In genomic region chr11:77066229-77067023, GRCh38 we compare ENCODE assay signal across 8 cellular contexts. TPM values are rescaled to one million over a fixed set of nuclear protein-coding genes. Genes with fewer than 3 reads are reported as not detected.
A peak's percentile ranks its signal among the peaks of the same experiment; 100 is the strongest.
DNase-seq lines count a peak whose midpoint lies in the region; ATAC-seq and TF ChIP-seq lines count a peak whose summit lies in the region.

CAPN5 (plus strand) TSS chr11:77066971; CDS start chr11:77084887, 17,916 bp downstream.

- no peaks in the 10 kb centered on the region for H3K9me3 Mint-ChIP-seq in natural killer cell treated with Interleukin-12 subunit alpha and Interleukin-12 subunit beta and Interleukin-15 and Interleukin-18, amount 100 ng/mL, for 72 hours

- no peak for TF ChIP-seq EP300 in Ishikawa (IDR thresholded peaks at IDR 0.05; ENCODE audit: borderline replicate concordance)

- H3K36me3 ChIP-seq in Peyer's patch = no peaks in the 10 kb centered on the region

- peaks cover 5% of the 10 kb centered on the region for H3K36me3 Mint-ChIP-seq in natural killer cell treated with Interleukin-12 subunit alpha and Interleukin-12 subunit beta and Interleukin-15 and Interleukin-18, amount 100 ng/mL, for 72 hours

- TF ChIP-seq POLR2A in Peyer's patch (IDR thresholded peaks at IDR 0.05) = peak; percentile 85 to 96

- H3K4me3 ChIP-seq in Peyer's patch = peak within 1 kb of the TSS; percentile 63 to 89 (median 84)
- peak within 1 kb of the TSS; percentile 72 for H3K4me3 ChIP-seq in fibroblast of mammary gland (ENCODE audit: control insufficient read depth, low read depth, low read length)

- peak within 1 kb of the TSS; percentile 79 to 92 (median 89) for H3K27ac ChIP-seq in Peyer's patch

- peak within 1 kb of the TSS; percentile 49 to 84 for H3K27ac Mint-ChIP-seq in natural killer cell treated with Interleukin-12 subunit alpha and Interleukin-12 subunit beta and Interleukin-15 and Interleukin-18, amount 100 ng/mL, for 72 hours

- peaks cover 19 to 25% of the 10 kb centered on the region in 2 donors for H3K4me1 Mint-ChIP-seq in natural killer cell treated with Interleukin-12 subunit alpha and Interleukin-12 subunit beta and Interleukin-15 and Interleukin-18, amount 100 ng/mL, for 72 hours (ENCODE audit: low read depth in 2 of 2)

- H3K4me3 Mint-ChIP-seq in natural killer cell treated with Interleukin-12 subunit alpha and Interleukin-12 subunit beta and Interleukin-15 and Interleukin-18, amount 100 ng/mL, for 72 hours = peak within 1 kb of the TSS; percentile 92

- no peaks in the 10 kb centered on the region for H3K27me3 Mint-ChIP-seq in natural killer cell treated with Interleukin-12 subunit alpha and Interleukin-12 subunit beta and Interleukin-15 and Interleukin-18, amount 100 ng/mL, for 72 hours

- peaks cover 0 to 46% (median 4%) of the 10 kb centered on the region in 4 donors for H3K4me1 ChIP-seq in Peyer's patch

- H3K9me3 ChIP-seq in Peyer's patch = no peaks in the 10 kb centered on the region

- peak; percentile 82 for ATAC-seq in GM21619 (IDR thresholded peaks at IDR 0.05; ENCODE audit: unreplicated experiment)
- peak; percentile 97 for ATAC-seq in natural killer cell treated with Interleukin-12 subunit alpha and Interleukin-12 subunit beta and Interleukin-15 and Interleukin-18, amount 100 ng/mL, for 72 hours

- TF ChIP-seq CTCF in Peyer's patch (IDR thresholded peaks at IDR 0.05) = peak in 4 of 6 experiments; percentile 5 to 57 (median 28)
- TF ChIP-seq CTCF in fibroblast of mammary gland (conservative IDR thresholded peaks at IDR 0.05; ENCODE audit: control insufficient read depth, insufficient read depth, low read depth, low read length) = peak; percentile 9

- no peaks in the 10 kb centered on the region for H3K27me3 ChIP-seq in Peyer's patch

- TF ChIP-seq RAD21 in Ishikawa (IDR thresholded peaks at IDR 0.05; ENCODE audit: low read depth) = no peak

- DNase-seq in DMS79 (lab: John Stamatoyannopoulos, UW) = peak; percentile 81
- peak; percentile 85 to 95 (median 95) for DNase-seq in Peyer's patch
- peak; percentile 57 to 76 for DNase-seq in activated T-helper 1 cell treated with anti-CD3 and anti-CD28 coated beads, Interleukin-2, amount 50 U/mL, for 16 hours (ENCODE audit: low read depth in 1 of 2, low spot score in 1 of 2)
- peak; percentile 88 for DNase-seq in fibroblast of mammary gland (ENCODE audit: low read depth)
- peak; percentile 91 for DNase-seq in natural killer cell treated with Interleukin-12 subunit alpha and Interleukin-12 subunit beta and Interleukin-15 and Interleukin-18, amount 100 ng/mL, for 72 hours (ENCODE audit: low spot score)
- DNase-seq in stimulated activated naive CD4-positive, alpha-beta T cell (lab: John Stamatoyannopoulos, UW) = peak; percentile 72 to 86 (median 82)

TF ChIP-seq in Ishikawa, 13 proteins besides CTCF, POLR2A, EP300 and RAD21:
- no peak for TF ChIP-seq TCF12 (IDR thresholded peaks at IDR 0.05; ENCODE audit: low read depth)
- TF ChIP-seq EGR1 (IDR thresholded peaks at IDR 0.05) = no peak
- no peak for TF ChIP-seq CEBPB (IDR thresholded peaks at IDR 0.05)
- TF ChIP-seq MAX (IDR thresholded peaks at IDR 0.05) = no peak
- no peak for TF ChIP-seq CREB1 (IDR thresholded peaks at IDR 0.05; ENCODE audit: low read depth)
- TF ChIP-seq TEAD4 (IDR thresholded peaks at IDR 0.05) = no peak; the same call in 1 of the 2 replicates
- 0 out of 2 replicates have a peak, but pooled peaks have one; percentile 22 for TF ChIP-seq ZBTB7A (IDR thresholded peaks at IDR 0.05; ENCODE audit: low read depth)
- TF ChIP-seq TAF1 (IDR thresholded peaks at IDR 0.05; ENCODE audit: low read depth) = peak; percentile 13; the same call in 1 of the 2 replicates
- 0 out of 2 replicates have a peak, but pooled peaks have one; percentile 17 for TF ChIP-seq FOXM1 (IDR thresholded peaks at IDR 0.05; ENCODE audit: borderline replicate concordance, low read depth)
- no peak for TF ChIP-seq USF1 (IDR thresholded peaks at IDR 0.05)
- no peak for TF ChIP-seq YY1 (IDR thresholded peaks at IDR 0.05; ENCODE audit: low read depth)

RNA-seq across cellular contexts. Expression of gene CAPN5, which starts in this region (rescaled TPM):
- total RNA-seq in Peyer's patch = 100 to 1,000 TPM in 3 of 4 donors, 10 to 100 TPM in 1; 75.9 to 203 (median 162) TPM
- 1 to 10 TPM; 2.5 to 2.7 TPM for total RNA-seq in natural killer cell treated with Interleukin-12 subunit alpha and Interleukin-12 subunit beta and Interleukin-15 and Interleukin-18, amount 100 ng/mL, for 72 hours

Comparison
In these comparisons a context has a peak if more than half of its experiments do, and no peak if none do; other contexts are left out.
1. Peak in every context shown above with its lines: DNase-seq, ATAC-seq, H3K4me3 ChIP-seq and H3K27ac ChIP-seq.
2. RNA of gene CAPN5 (total RNA-seq): 75.9 to 203 TPM in Peyer's patch; 2.5 to 2.7 TPM in natural killer cell treated with Interleukin-12 subunit alpha and Interleukin-12 subunit beta and Interleukin-15 and Interleukin-18, amount 100 ng/mL, for 72 hours; every median in the first group is over 10 times any median in the second.